In genomic region chr18:31919366-31919765, GRCh38 we compare ENCODE assay signal across 4 cellular contexts. TPM values are rescaled to one million over a fixed set of nuclear protein-coding genes. Genes with fewer than 3 reads are reported as not detected.
DNase-seq lines count a peak whose midpoint lies in the region; ATAC-seq, FAIRE-seq and TF ChIP-seq lines count a peak whose summit lies in the region.
"Not testable (repeated sequence)": the region's sequence is repeated elsewhere in the genome, so short reads cannot be mapped to it uniquely, and the experiment has no call there.

No MANE protein-coding gene starts in this region.

- TF ChIP-seq POLR2A in A549 (IDR thresholded peaks at IDR 0.05; ENCODE audit: low read length) = not testable (repeated sequence)

- not testable (repeated sequence) for H3K4me3 ChIP-seq in A549; BLaER1; BLaER1 treated with 17β-estradiol and CSF1 and Interleukin-3, amounts not matched to agents 10 nM and 100 nM; HEK293 (ENCODE audit: low read depth, low read length)

- WGBS in A549 (ENCODE audit: missing lambda C conversion rate) = 88% methylated on average over 5 of the region's 5 CpGs

- TF ChIP-seq EP300 in A549 (IDR thresholded peaks at IDR 0.05) = not testable (repeated sequence)

- not testable (repeated sequence) for H4K20me1 ChIP-seq in BLaER1
- peaks cover 0 to 89% (median 16%) of the 10 kb centered on the region in 11 experiments; a peak in 12 of 22 replicates for H4K20me1 ChIP-seq in BLaER1 treated with 17β-estradiol and CSF1 and Interleukin-3, amounts not matched to agents 10 nM and 100 nM

- not testable (repeated sequence) for ATAC-seq in A549

- POLR2A ChIA-PET in A549 (lab: Yijun Ruan, JAX); HEK293 (lab: Yijun Ruan, JAX): not testable (repeated sequence)

- not testable (repeated sequence) for TF ChIP-seq CTCF in A549 (IDR thresholded peaks at IDR 0.05); HEK293 (tag by site-specific recombination; IDR thresholded peaks at IDR 0.05)

- H3K36me3 ChIP-seq in BLaER1 (peaks cover 69% of the 10 kb centered on the region), HEK293 (ENCODE audit: control insufficient read depth in 2 of 2, insufficient read depth in 1 of 2, low read length in 2 of 2) (peaks cover 0 to 42% of the 10 kb centered on the region in 2 experiments)
- H3K36me3 ChIP-seq in BLaER1 treated with 17β-estradiol and CSF1 and Interleukin-3, amounts not matched to agents 10 nM and 100 nM = peaks cover 71 to 100% (median 84%) of the 10 kb centered on the region in 11 experiments

- not testable (repeated sequence) for H3K4me2 ChIP-seq in A549
- peak overlapping the region; percentile 80 for H3K4me2 ChIP-seq in BLaER1
- H3K4me2 ChIP-seq in BLaER1 treated with 17β-estradiol and CSF1 and Interleukin-3, amounts not matched to agents 10 nM and 100 nM = peak overlapping the region in 7 of 11 experiments; percentile 20 to 83 (median 58); a peak in 11 of 22 replicates

- H3K4me1 ChIP-seq in A549; HEK293 (ENCODE audit: control insufficient read depth, insufficient read depth, low read length): not testable (repeated sequence)
- H3K4me1 ChIP-seq in BLaER1 = peaks cover 46% of the 10 kb centered on the region
- H3K4me1 ChIP-seq in BLaER1 treated with 17β-estradiol and CSF1 and Interleukin-3, amounts not matched to agents 10 nM and 100 nM = peaks cover 8 to 48% (median 28%) of the 10 kb centered on the region in 10 experiments

- DNase-seq in A549 (ENCODE audit: low read depth in 1 of 2, low spot score in 1 of 2) = not testable (repeated sequence)

- CTCF ChIA-PET in A549 (lab: Yijun Ruan, JAX); HEK293 (lab: Yijun Ruan, JAX): not testable (repeated sequence)

- H3K9me3 ChIP-seq in A549; BLaER1; BLaER1 treated with 17β-estradiol and CSF1 and Interleukin-3, amounts not matched to agents 10 nM and 100 nM (replicated peaks in 1 of 11); HEK293 (ENCODE audit: control insufficient read depth, insufficient read depth, low read depth, low read length): not testable (repeated sequence)

- TF ChIP-seq RAD21 in A549 (conservative IDR thresholded peaks at IDR 0.05 in 1 of 2, IDR thresholded peaks at IDR 0.05 in 1 of 2) = not testable (repeated sequence)

- not testable (repeated sequence) for H3K27ac ChIP-seq in A549; HEK293 (ENCODE audit: extremely low read depth, low read depth, low read length)
- H3K27ac ChIP-seq in BLaER1 = peak overlapping the region; percentile 79
- H3K27ac ChIP-seq in BLaER1 treated with 17β-estradiol and CSF1 and Interleukin-3, amounts not matched to agents 10 nM and 100 nM = peak overlapping the region in 4 of 11 experiments; percentile 27 to 55 (median 38); a peak in 6 of 22 replicates

- not testable (repeated sequence) for H3K9ac ChIP-seq in BLaER1; BLaER1 treated with 17β-estradiol and CSF1 and Interleukin-3, amounts not matched to agents 10 nM and 100 nM

- FAIRE-seq in A549 (lab: Jason Lieb, UNC) = not testable (repeated sequence)

- H3K27me3 ChIP-seq in BLaER1; BLaER1 treated with 17β-estradiol and CSF1 and Interleukin-3, amounts not matched to agents 10 nM and 100 nM: not testable (repeated sequence)

TF ChIP-seq in A549, 52 proteins besides CTCF, POLR2A, EP300 and RAD21:
- TF ChIP-seq ZC3H11A (IDR thresholded peaks at IDR 0.05) = peak; percentile 40
TF ChIP-seq in A549: peak in this region for 1; not testable (repeated sequence) for 51.

TF ChIP-seq in HEK293, 187 proteins besides CTCF, POLR2A, EP300 and RAD21 (continues in another document):
- TF ChIP-seq ZBTB8A (tag by site-specific recombination; IDR thresholded peaks at IDR 0.05) (peak; percentile 54; the same call in 1 of the 2 replicates), ZNF555 (tag by site-specific recombination; conservative IDR thresholded peaks at IDR 0.05) (peak; percentile 61), ZNF623 (tag by site-specific recombination; IDR thresholded peaks at IDR 0.05) (peak; percentile 77), ZFP37 (tag by site-specific recombination; IDR thresholded peaks at IDR 0.05) (0 out of 2 replicates have a peak, but pooled peaks have one; percentile 54), ZNF394 (tag by site-specific recombination; IDR thresholded peaks at IDR 0.05; ENCODE audit: borderline replicate concordance) (peak; percentile 91), ZNF140 (tag by site-specific recombination; IDR thresholded peaks at IDR 0.05) (peak; percentile 67; the same call in 1 of the 2 replicates), ZBTB11 (tag by site-specific recombination; conservative IDR thresholded peaks at IDR 0.05; ENCODE audit: low read depth) (peak; percentile 70), ZNF518A (tag by site-specific recombination; conservative IDR thresholded peaks at IDR 0.05; ENCODE audit: low read depth) (peak; percentile 79), ZNF404 (tag by site-specific recombination; IDR thresholded peaks at IDR 0.05) (peak; percentile 27; the same call in 1 of the 2 replicates)

RNA-seq across cellular contexts. Expression of gene TRAPPC8, which starts 23.6 kb away (rescaled TPM):
- polyA plus RNA-seq in A549 (2011; rRNA removed) = 41.8 and 58.8 TPM in 2 replicates
- polyA plus RNA-seq in A549 (2012; cell fraction: cytosol; rRNA removed) = 8.9 and 10.4 TPM in 2 replicates
- 9.2 and 15.3 TPM in 2 replicates for polyA plus RNA-seq in A549 (2012; cell fraction: nucleus; rRNA removed)
- polyA plus RNA-seq in A549 (2017; fragmentation: RNase III; extraction: RNeasy Plus Mini Kit Qiagen cat#74134 plus additional on column Dnase treatment) = 12.0 to 12.4 TPM (median 12.2 TPM) in 3 replicates
- polyA minus RNA-seq in A549 (2011; rRNA and poly(A)+ RNA removed) = 41.0 and 45.4 TPM in 2 replicates
